ENCODE assay signal across 21 cellular contexts in genomic region chr15:89975482-89976291, GRCh38. TPM values are rescaled to one million over a fixed set of nuclear protein-coding genes. Genes with fewer than 3 reads are reported as not detected.
A peak's percentile ranks its signal among the peaks of the same experiment; 100 is the strongest.
DNase-seq lines count a peak whose midpoint lies in the region; ATAC-seq and TF ChIP-seq lines count a peak whose summit lies in the region.
"Had no signal": no experiment of that assay in that cellular context is flagged by ENCODE, and none has a peak within 500 bp of the region (broad histone marks: within the 10 kb centered on the region; RNA-seq: fewer than 3 reads in every experiment).

No MANE protein-coding gene starts in this region.

- H3K27ac Mint-ChIP-seq in stimulated activated memory B cell treated with anti-CD40 and anti-IgM and Interleukin-4, amounts not matched to agents 10 μg/mL and 1 μg/mL and 100 μg/mL, for 72 hours = peak overlapping the region; percentile 17
- H3K27ac Mint-ChIP-seq: effector memory CD8-positive, alpha-beta T cell; neural progenitor cell; type B pancreatic cell had no signal

- in situ Hi-C loops in KBM-7 (cut with MboI; ENCODE audit: low pct_unique_long_range_greater_than_20kb, low sequenced_read_pairs) = no loop called here

- peaks cover 29% of the 10 kb centered on the region for H3K4me1 Mint-ChIP-seq in stimulated activated memory B cell treated with anti-CD40 and anti-IgM and Interleukin-4, amounts not matched to agents 10 μg/mL and 1 μg/mL and 100 μg/mL, for 72 hours
- H3K4me1 Mint-ChIP-seq: neural progenitor cell had no signal

- H3K4me1 ChIP-seq in left lung = peaks cover 0 to 42% of the 10 kb centered on the region in 2 donors
- H3K4me1 ChIP-seq: Caco-2, neural progenitor cell, SJCRH30 had no signal

- peaks cover 3% of the 10 kb centered on the region for H3K9me3 Mint-ChIP-seq in stimulated activated memory B cell treated with anti-CD40 and anti-IgM and Interleukin-4, amounts not matched to agents 10 μg/mL and 1 μg/mL and 100 μg/mL, for 72 hours
- H3K9me3 Mint-ChIP-seq: effector memory CD8-positive, alpha-beta T cell; type B pancreatic cell had no signal

- no peaks in the 10 kb centered on the region for H3K9me3 ChIP-seq in left lung
- H3K9me3 ChIP-seq: Caco-2, SJCRH30, stomach had no signal

- no peaks in the 10 kb centered on the region for H3K27me3 Mint-ChIP-seq in stimulated activated memory B cell treated with anti-CD40 and anti-IgM and Interleukin-4, amounts not matched to agents 10 μg/mL and 1 μg/mL and 100 μg/mL, for 72 hours
- H3K27me3 Mint-ChIP-seq: type B pancreatic cell had no signal

- H3K4me3 ChIP-seq in left lung = no peak overlapping the region
- H3K4me3 ChIP-seq: neural progenitor cell, PC-9, SJCRH30, stomach had no signal

- no peaks in the 10 kb centered on the region for H3K27me3 ChIP-seq in left lung
- H3K27me3 ChIP-seq: neural progenitor cell, SJCRH30, stomach had no signal

- H3K4me3 Mint-ChIP-seq in stimulated activated memory B cell treated with anti-CD40 and anti-IgM and Interleukin-4, amounts not matched to agents 10 μg/mL and 1 μg/mL and 100 μg/mL, for 72 hours = no peak overlapping the region
- H3K4me3 Mint-ChIP-seq: effector memory CD8-positive, alpha-beta T cell; neural progenitor cell; type B pancreatic cell had no signal

- peak; percentile 55 for ATAC-seq in left lung
- ATAC-seq in stimulated activated memory B cell treated with anti-CD40 and anti-IgM and Interleukin-4, amounts not matched to agents 10 μg/mL and 1 μg/mL and 100 μg/mL, for 72 hours = no peak
- ATAC-seq: effector memory CD8-positive, alpha-beta T cell had no signal

- intact Hi-C loops in left lung (cut with DNase I) = no loop called here

- H3K36me3 Mint-ChIP-seq in stimulated activated memory B cell treated with anti-CD40 and anti-IgM and Interleukin-4, amounts not matched to agents 10 μg/mL and 1 μg/mL and 100 μg/mL, for 72 hours = no peaks in the 10 kb centered on the region
- H3K36me3 Mint-ChIP-seq: neural progenitor cell, type B pancreatic cell had no signal

- no peaks in the 10 kb centered on the region for H3K36me3 ChIP-seq in left lung
- H3K36me3 ChIP-seq: neural progenitor cell, SJCRH30, stomach, WERI-Rb-1 had no signal

- peak overlapping the region; percentile 23 to 88 for H3K27ac ChIP-seq in left lung
- H3K27ac ChIP-seq: neural progenitor cell, PC-9, SJCRH30, WERI-Rb-1 had no signal

- DNase-seq in KBM-7 = peak; percentile 60
- DNase-seq in SKM-1 treated with dmso at 0.1 percent for 144 hours (lab: John Stamatoyannopoulos, UW; ENCODE audit: unreplicated experiment) = peak; percentile 61
- DNase-seq in left lung = no peak
- DNase-seq in NCI-H2029 treated with DMSO at 0.1 percent for 48 hours (lab: John Stamatoyannopoulos, UW) = no peak
- no peak for DNase-seq in dermis blood vessel endothelial cell
- no peak for DNase-seq in central memory CD4-positive, alpha-beta T cell
- DNase-seq: activated CD4-positive, alpha-beta T cell treated with anti-CD3 and anti-CD28 coated beads, Interleukin-2, amount 50 U/mL, for 1 hour; activated naive CD4-positive, alpha-beta T cell treated with Interleukin-2 at 50 U/mL for 16 hours; Caco-2; caudate nucleus; effector memory CD8-positive, alpha-beta T cell; left colon; NCI-H1436 treated with DMSO at 0.1 percent for 48 hours; PC-9; SJCRH30; stimulated activated CD4-positive, alpha-beta T cell treated with anti-CD3 and anti-CD28 coated beads, Interleukin-4, amount 100 ng/mL, for 4 hours; stomach; WERI-Rb-1 had no signal

- no peak for TF ChIP-seq CTCF in left lung (IDR thresholded peaks at IDR 0.05)

RNA-seq across cellular contexts. Expression of gene ZNF710, which starts 25.4 kb away (rescaled TPM):
- 10 to 100 TPM; 46.2 to 53.7 TPM for total RNA-seq in left lung
- total RNA-seq in dermis blood vessel endothelial cell = 10.2 and 10.7 TPM in 2 replicates

Comparison
In these comparisons a context has a peak if more than half of its experiments do, and no peak if none do; other contexts are left out.
1. DNase-seq: peak in KBM-7 (single experiment) and SKM-1 treated with dmso at 0.1 percent for 144 hours (single experiment); none in left lung (0 of 2), NCI-H2029 treated with DMSO at 0.1 percent for 48 hours (single experiment), dermis blood vessel endothelial cell (single experiment) and central memory CD4-positive, alpha-beta T cell (single experiment).